ENCODE assay signal across 12 cellular contexts in genomic region chr14:92108345-92109254, GRCh38. TPM values are rescaled to one million over a fixed set of nuclear protein-coding genes. Genes with fewer than 3 reads are reported as not detected.
DNase-seq lines count a peak whose midpoint lies in the region; ATAC-seq and TF ChIP-seq lines count a peak whose summit lies in the region.
"Had no signal": no experiment of that assay in that cellular context is flagged by ENCODE, and none has a peak within 500 bp of the region (broad histone marks: within the 10 kb centered on the region; RNA-seq: fewer than 3 reads in every experiment).

No MANE protein-coding gene starts in this region.

- no peaks in the 10 kb centered on the region for H3K9me3 ChIP-seq in CD4-positive, CD25-positive, alpha-beta regulatory T cell (ENCODE audit: control insufficient read depth in 2 of 2, low read length in 2 of 2)
- no peaks in the 10 kb centered on the region for H3K9me3 ChIP-seq in H9 (ENCODE audit: control insufficient read depth, low read depth, low read length)

- no peak overlapping the region for H2BK20ac ChIP-seq in H9 (ENCODE audit: low read depth, low read length, poor library complexity, severe bottlenecking)

- H2BK5ac ChIP-seq in H9 (ENCODE audit: insufficient read length, low read length): no peak overlapping the region

- H3K23ac ChIP-seq in H9 (ENCODE audit: insufficient read length, low read depth, low read length): no peak overlapping the region

- H3K4me1 Mint-ChIP-seq in CD4-positive, CD25-positive, alpha-beta regulatory T cell: peaks cover 3 to 54% (median 25%) of the 10 kb centered on the region in 4 donors
- peaks cover 26 to 28% of the 10 kb centered on the region in 2 experiments for H3K4me1 Mint-ChIP-seq in H9
- peaks cover 21% of the 10 kb centered on the region for H3K4me1 Mint-ChIP-seq in memory B cell

- H3K79me1 ChIP-seq in H9 (ENCODE audit: insufficient read depth, low read depth, low read length, poor library complexity, severe bottlenecking): peaks cover 4% of the 10 kb centered on the region

- H2BK12ac ChIP-seq in H9 (ENCODE audit: insufficient read length, low read depth, low read length): no peak overlapping the region

- TF ChIP-seq CTCF in H9 (conservative IDR thresholded peaks at IDR 0.05): no peak

- H3K9ac ChIP-seq in H9 (ENCODE audit: extremely low read depth, insufficient read length, low read length): no peak overlapping the region

- H3K4me3 ChIP-seq in CD4-positive, CD25-positive, alpha-beta regulatory T cell (ENCODE audit: low read depth, low read length): peak overlapping the region; percentile 64

- no peak overlapping the region for H2AK5ac ChIP-seq in H9 (ENCODE audit: insufficient read length, low read length)

- H4K20me1 ChIP-seq in H9 (ENCODE audit: control insufficient read depth, insufficient read depth, insufficient read length): no peaks in the 10 kb centered on the region

- no peak overlapping the region for H2AFZ ChIP-seq in H9 (ENCODE audit: low read length)

- H3T11ph ChIP-seq in H9 (ENCODE audit: low read length): no peak overlapping the region

- WGBS in H9 (ENCODE audit: extremely low coverage, insufficient read length, low lambda C conversion rate): no CpG with 5 or more reads among the region's 11 CpGs

- H3K18ac ChIP-seq in H9 (ENCODE audit: insufficient read length, low read depth, low read length): peak overlapping the region; percentile 58

- no peaks in the 10 kb centered on the region for H3K36me3 ChIP-seq in CD4-positive, CD25-positive, alpha-beta regulatory T cell (ENCODE audit: control insufficient read depth, insufficient read depth, low read length)

- H3K27ac Mint-ChIP-seq in CD4-positive, CD25-positive, alpha-beta regulatory T cell: peak overlapping the region; percentile 45 to 88 (median 88)
- peak overlapping the region; percentile 86 to 91 (median 86) for H3K27ac Mint-ChIP-seq in H9
- H3K27ac Mint-ChIP-seq in memory B cell: peak overlapping the region; percentile 22

- H3K36me3 Mint-ChIP-seq in CD4-positive, CD25-positive, alpha-beta regulatory T cell: no peaks in the 10 kb centered on the region
- H3K36me3 Mint-ChIP-seq in H9 (ENCODE audit: insufficient read depth in 1 of 3, low read depth in 3 of 3) (no peaks in the 10 kb centered on the region), memory B cell (no peaks in the 10 kb centered on the region)

- no peak overlapping the region for H2BK15ac ChIP-seq in H9 (ENCODE audit: low read depth, low read length)

- peak overlapping the region; percentile 23 for H3K27ac ChIP-seq in CD4-positive, CD25-positive, alpha-beta regulatory T cell (ENCODE audit: insufficient read depth, low read length, poor library complexity, severe bottlenecking)
- H3K27ac ChIP-seq in H9 (ENCODE audit: insufficient read length, low read depth, low read length): peak overlapping the region; percentile 31

- H3K4me1 ChIP-seq in CD4-positive, CD25-positive, alpha-beta regulatory T cell (ENCODE audit: control insufficient read depth, insufficient read depth, low read length, poor library complexity, severe bottlenecking): peaks cover 18% of the 10 kb centered on the region
- peaks cover 2% of the 10 kb centered on the region for H3K4me1 ChIP-seq in H9 (ENCODE audit: insufficient read depth, low read length)

- H4K5ac ChIP-seq in H9 (ENCODE audit: insufficient read length, low read depth, low read length): no peak overlapping the region

- no peak overlapping the region for H3K4ac ChIP-seq in H9 (ENCODE audit: low read depth, low read length)

- H3K4me2 ChIP-seq in H9 (ENCODE audit: insufficient read depth, insufficient read length, low read length): peak overlapping the region; percentile 5

- no peak overlapping the region for H2BK120ac ChIP-seq in H9 (ENCODE audit: low read depth, low read length, poor library complexity, severe bottlenecking)

- H3K4me3 Mint-ChIP-seq in CD4-positive, CD25-positive, alpha-beta regulatory T cell: peak overlapping the region; percentile 52 to 83 (median 82)
- H3K4me3 Mint-ChIP-seq in H9: peak overlapping the region; percentile 22 to 61
- peak overlapping the region; percentile 68 for H3K4me3 Mint-ChIP-seq in memory B cell

- no peak overlapping the region for H3K56ac ChIP-seq in H9 (ENCODE audit: insufficient read length, low read depth, low read length)

- H3K79me2 ChIP-seq in H9 (ENCODE audit: insufficient read depth, low read length): peaks cover 15% of the 10 kb centered on the region; the same call in 1 of the 2 replicates

- no peak overlapping the region for H4K91ac ChIP-seq in H9 (ENCODE audit: insufficient read length, low read depth, low read length)

- ATAC-seq in CD4-positive, CD25-positive, alpha-beta regulatory T cell (ENCODE audit: low read depth in 2 of 2): no peak
- ATAC-seq in memory B cell (ENCODE audit: low read depth) (no peak), GM19035 (IDR thresholded peaks at IDR 0.05; ENCODE audit: unreplicated experiment) (no peak), GM18861 (IDR thresholded peaks at IDR 0.05; ENCODE audit: unreplicated experiment) (no peak)
- ATAC-seq: left ventricle myocardium superior, right cardiac atrium had no signal

- peak in 2 of 3 donors; percentile 17 to 55 for DNase-seq in CD4-positive, CD25-positive, alpha-beta regulatory T cell
- peak; percentile 87 for DNase-seq in H9
- DNase-seq in activated T-cell treated with anti-CD3 and anti-CD28 coated beads, Interleukin-2, amount 50 U/mL, for 48 hours: peak; percentile 41 to 46
- no peak for DNase-seq in memory B cell (ENCODE audit: low spot score in 2 of 2)
- no peak for DNase-seq in activated CD4-positive, alpha-beta T cell treated with anti-CD3 and anti-CD28 coated beads, Interleukin-2, amount 50 U/mL, for 4 hours
- DNase-seq in NCI-H1417 (lab: John Stamatoyannopoulos, UW): no peak
- DNase-seq: erythroblast, left ventricle myocardium superior, NCI-H69, right cardiac atrium had no signal

- peaks cover 0 to 1% (median 0%) of the 10 kb centered on the region in 7 donors for H3K9me3 Mint-ChIP-seq in CD4-positive, CD25-positive, alpha-beta regulatory T cell
- H3K9me3 Mint-ChIP-seq in H9: no peaks in the 10 kb centered on the region
- no peaks in the 10 kb centered on the region for H3K9me3 Mint-ChIP-seq in memory B cell

- H3K27me3 Mint-ChIP-seq in CD4-positive, CD25-positive, alpha-beta regulatory T cell: no peaks in the 10 kb centered on the region
- H3K27me3 Mint-ChIP-seq in H9 (ENCODE audit: low read depth) (no peaks in the 10 kb centered on the region), memory B cell (no peaks in the 10 kb centered on the region)

- H3K14ac ChIP-seq in H9 (ENCODE audit: insufficient read depth, low read length): no peak overlapping the region

- no peak overlapping the region for H4K8ac ChIP-seq in H9 (replicated peaks; ENCODE audit: insufficient read length, low read depth, low read length)

- no peaks in the 10 kb centered on the region for H3K27me3 ChIP-seq in CD4-positive, CD25-positive, alpha-beta regulatory T cell (ENCODE audit: control insufficient read depth, insufficient read depth, low read length)
- no peaks in the 10 kb centered on the region for H3K27me3 ChIP-seq in H9 (ENCODE audit: insufficient read depth, low read length)

- H3K23me2 ChIP-seq in H9 (ENCODE audit: insufficient read length, low read depth, low read length, poor library complexity, severe bottlenecking): no peaks in the 10 kb centered on the region

RNA-seq across cellular contexts. Expression of gene ATXN3, which starts 2.2 kb away (rescaled TPM):
- total RNA-seq in CD4-positive, CD25-positive, alpha-beta regulatory T cell: 28.5 TPM
- 10 to 100 TPM; 13.1 to 21.3 (median 16.3) TPM for polyA plus RNA-seq in CD4-positive, CD25-positive, alpha-beta regulatory T cell
- total RNA-seq in H9 (2021): 26.7 and 29.7 TPM in 2 replicates

RNA-seq across cellular contexts. Expression of gene NDUFB1, which starts 12.9 kb away (rescaled TPM):
- 54.8 TPM for total RNA-seq in CD4-positive, CD25-positive, alpha-beta regulatory T cell
- polyA plus RNA-seq in CD4-positive, CD25-positive, alpha-beta regulatory T cell: 100 to 1,000 TPM; 390 to 471 (median 424) TPM
- total RNA-seq in H9 (2021): 147 and 153 TPM in 2 replicates

RNA-seq across cellular contexts. Expression of gene CPSF2, which starts 13.2 kb away (rescaled TPM):
- total RNA-seq in CD4-positive, CD25-positive, alpha-beta regulatory T cell: 33.9 TPM
- polyA plus RNA-seq in CD4-positive, CD25-positive, alpha-beta regulatory T cell: 10 to 100 TPM; 34.1 to 48.8 (median 37.3) TPM
- total RNA-seq in H9 (2021): 106 and 108 TPM in 2 replicates

Comparison
In these comparisons a context has a peak if more than half of its experiments do, and no peak if none do; other contexts are left out.
1. DNase-seq: peak in CD4-positive, CD25-positive, alpha-beta regulatory T cell (2 of 3), H9 (single experiment) and activated T-cell treated with anti-CD3 and anti-CD28 coated beads, Interleukin-2, amount 50 U/mL, for 48 hours (2 of 2); none in memory B cell (0 of 2), activated CD4-positive, alpha-beta T cell treated with anti-CD3 and anti-CD28 coated beads, Interleukin-2, amount 50 U/mL, for 4 hours (0 of 2) and NCI-H1417 (0 of 3).
2. H3K27ac Mint-ChIP-seq: peak in every context shown above with its lines; median percentile 88 in CD4-positive, CD25-positive, alpha-beta regulatory T cell; 86 in H9; 22 in memory B cell.
3. Peak in every context shown above with its lines, with median percentiles within 50 percentile points of each other: H3K4me3 Mint-ChIP-seq.